Comparison of ENCODE assay signal across 9 cellular contexts in genomic region chr9:77648458-77649108, GRCh38. TPM values are rescaled to one million over a fixed set of nuclear protein-coding genes. Genes with fewer than 3 reads are reported as not detected.
A peak's percentile ranks its signal among the peaks of the same experiment; 100 is the strongest.
DNase-seq lines count a peak whose midpoint lies in the region; ATAC-seq and TF ChIP-seq lines count a peak whose summit lies in the region.
"Had no signal": no experiment of that assay in that cellular context is flagged by ENCODE, and none has a peak within 500 bp of the region (broad histone marks: within the 10 kb centered on the region; RNA-seq: fewer than 3 reads in every experiment).

No MANE protein-coding gene starts in this region.

- intact Hi-C loops in left ventricle myocardium superior (cut with micrococcal nuclease): no loop called here
- intact Hi-C loops in prostate gland (cut with DNase I): loop anchor here (2.0 to 10.0 kb wide), 5 partner anchors 106 to 471 kb away; partner anchors contain the start of gene VPS13A

- H3K36me3 Mint-ChIP-seq in activated T-cell treated with anti-CD3 and anti-CD28 coated beads, Interleukin-2, amount 50 U/mL, for 24 hours (ENCODE audit: low read depth): no peaks in the 10 kb centered on the region
- H3K36me3 Mint-ChIP-seq in activated T-helper 17 cell treated with anti-CD3 and anti-CD28 coated beads, Interleukin-2, amount 50 U/mL, for 72 hours (ENCODE audit: low read depth): no peaks in the 10 kb centered on the region

- peaks cover 59% of the 10 kb centered on the region for H3K27me3 Mint-ChIP-seq in activated T-cell treated with anti-CD3 and anti-CD28 coated beads, Interleukin-2, amount 50 U/mL, for 24 hours
- peaks cover 32% of the 10 kb centered on the region for H3K27me3 Mint-ChIP-seq in activated T-helper 17 cell treated with anti-CD3 and anti-CD28 coated beads, Interleukin-2, amount 50 U/mL, for 72 hours

- peaks cover 16% of the 10 kb centered on the region for H3K4me1 Mint-ChIP-seq in activated T-cell treated with anti-CD3 and anti-CD28 coated beads, Interleukin-2, amount 50 U/mL, for 24 hours (ENCODE audit: low read depth)
- peaks cover 4% of the 10 kb centered on the region for H3K4me1 Mint-ChIP-seq in activated T-helper 17 cell treated with anti-CD3 and anti-CD28 coated beads, Interleukin-2, amount 50 U/mL, for 72 hours

- H3K4me3 ChIP-seq in prostate gland: peak overlapping the region; percentile 42 to 47
- H3K4me3 ChIP-seq: SK-N-MC had no signal

- H3K9me3 Mint-ChIP-seq in activated T-cell treated with anti-CD3 and anti-CD28 coated beads, Interleukin-2, amount 50 U/mL, for 24 hours: no peaks in the 10 kb centered on the region
- H3K9me3 Mint-ChIP-seq in activated T-helper 17 cell treated with anti-CD3 and anti-CD28 coated beads, Interleukin-2, amount 50 U/mL, for 72 hours: no peaks in the 10 kb centered on the region

- TF ChIP-seq POLR2A in prostate gland (IDR thresholded peaks at IDR 0.05): no peak

- DNase-seq in activated T-cell treated with anti-CD3 and anti-CD28 coated beads, Interleukin-2, amount 50 U/mL, for 24 hours: no peak
- DNase-seq in activated T-cell treated with anti-CD3 and anti-CD28 coated beads for 4 hours (no peak), left ventricle myocardium superior (peak; percentile 75), prostate gland (ENCODE audit: low spot score) (peak; percentile 59), DMS114 treated with DMSO at 0.1 percent for 48 hours (lab: John Stamatoyannopoulos, UW; ENCODE audit: unreplicated experiment) (no peak), HK-2 (ENCODE audit: unreplicated experiment) (no peak), HEK293T (ENCODE audit: extremely low spot score) (no peak)

- H3K4me1 ChIP-seq in prostate gland (replicated peaks): peaks cover 6% of the 10 kb centered on the region

- ATAC-seq in activated T-helper 17 cell treated with anti-CD3 and anti-CD28 coated beads, Interleukin-2, amount 50 U/mL, for 72 hours (replicated peaks): no peak
- peak; percentile 88 for ATAC-seq in left ventricle myocardium superior

- WGBS in prostate gland: 3% methylated on average over 14 of the region's 37 CpGs

- POLR2A ChIA-PET in HEK293T (lab: Yijun Ruan, JAX): no interaction called here

- TF ChIP-seq CTCF in prostate gland (IDR thresholded peaks at IDR 0.05): peak in 1 of 4 experiments; percentile 25

- peak overlapping the region; percentile 43 to 61 for H3K27ac ChIP-seq in prostate gland
- H3K27ac ChIP-seq: SK-N-MC had no signal

- H3K4me3 Mint-ChIP-seq in activated T-cell treated with anti-CD3 and anti-CD28 coated beads, Interleukin-2, amount 50 U/mL, for 24 hours: peak overlapping the region; percentile 70
- H3K4me3 Mint-ChIP-seq in activated T-helper 17 cell treated with anti-CD3 and anti-CD28 coated beads, Interleukin-2, amount 50 U/mL, for 72 hours: peak overlapping the region; percentile 42

- H3K9me3 ChIP-seq in prostate gland: no peaks in the 10 kb centered on the region

- no peak overlapping the region for H3K27ac Mint-ChIP-seq in activated T-cell treated with anti-CD3 and anti-CD28 coated beads, Interleukin-2, amount 50 U/mL, for 24 hours
- no peak overlapping the region for H3K27ac Mint-ChIP-seq in activated T-helper 17 cell treated with anti-CD3 and anti-CD28 coated beads, Interleukin-2, amount 50 U/mL, for 72 hours

- CTCF ChIA-PET in HEK293T (lab: Yijun Ruan, JAX): no interaction called here

- no peaks in the 10 kb centered on the region for H3K27me3 ChIP-seq in prostate gland (replicated peaks; ENCODE audit: insufficient read depth)

- H3K36me3 ChIP-seq in prostate gland: no peaks in the 10 kb centered on the region

TF ChIP-seq in HEK293T, 16 proteins besides CTCF, POLR2A, EP300 and RAD21:
- TF ChIP-seq ELF4 (IDR thresholded peaks at IDR 0.05): no peak
- no peak for TF ChIP-seq CTBP1 (IDR thresholded peaks at IDR 0.05; ENCODE audit: borderline replicate concordance)
- TF ChIP-seq ZNF384 (IDR thresholded peaks at IDR 0.05): no peak
- TF ChIP-seq ARNT (IDR thresholded peaks at IDR 0.05): no peak
- no peak for TF ChIP-seq SP1 (IDR thresholded peaks at IDR 0.05)
- no peak for TF ChIP-seq FOXA1 (IDR thresholded peaks at IDR 0.05)
- TF ChIP-seq PKNOX1 (IDR thresholded peaks at IDR 0.05): no peak
- no peak for TF ChIP-seq SUZ12 (IDR thresholded peaks at IDR 0.05)
TF ChIP-seq in HEK293T: peak in this region for 0.

RNA-seq across cellular contexts. Expression of gene GNA14, which starts 0.5 kb away (rescaled TPM):
- not detected for total RNA-seq in activated T-helper 17 cell treated with anti-CD3 and anti-CD28 coated beads, Interleukin-2, amount 50 U/mL, for 72 hours
- total RNA-seq in left ventricle myocardium superior (1.7 TPM), prostate gland (1 to 10 TPM; 2.4 to 5.5 TPM)

Comparison
In these comparisons a context has a peak if more than half of its experiments do, and no peak if none do; other contexts are left out.
1. DNase-seq: peak in left ventricle myocardium superior (single experiment) and prostate gland (single experiment); none in activated T-cell treated with anti-CD3 and anti-CD28 coated beads, Interleukin-2, amount 50 U/mL, for 24 hours (single experiment), activated T-cell treated with anti-CD3 and anti-CD28 coated beads for 4 hours (single experiment), DMS114 treated with DMSO at 0.1 percent for 48 hours (single experiment), HK-2 (single experiment) and HEK293T (single experiment).